In the genomic region with DNA sequence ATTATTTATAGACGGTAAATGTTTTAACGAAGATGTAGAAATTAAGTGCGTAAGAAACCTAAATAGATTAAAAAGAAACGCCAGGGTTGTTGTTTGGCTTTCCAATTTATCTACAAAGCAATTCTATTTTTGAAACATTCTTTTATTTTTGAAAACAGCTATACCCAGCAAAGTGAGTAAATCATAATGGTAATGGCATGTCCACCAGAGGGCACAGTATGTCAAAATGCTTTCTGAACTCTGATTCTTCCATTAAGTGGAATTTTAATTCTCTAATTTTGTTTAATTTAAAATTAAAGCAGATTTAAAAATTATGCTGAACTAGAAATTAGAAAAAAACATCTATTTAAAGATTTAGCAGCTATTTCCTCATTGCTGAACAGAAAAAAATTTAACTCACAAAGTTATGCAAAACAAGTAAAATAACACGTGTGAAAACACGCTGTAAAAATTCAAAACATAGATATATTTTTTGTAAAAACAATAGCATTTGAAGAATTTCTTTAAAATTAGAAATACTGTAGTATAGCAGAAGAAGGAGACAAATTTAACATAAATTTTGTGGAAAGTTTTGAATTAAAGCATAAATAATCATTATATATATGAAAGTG, we compare ENCODE assay signal across 9 cellular contexts. TPM values are rescaled to one million over a fixed set of nuclear protein-coding genes. Genes with fewer than 3 reads are reported as not detected.
DNase-seq lines count a peak whose midpoint lies in the region; ATAC-seq and TF ChIP-seq lines count a peak whose summit lies in the region.
"Had no signal": no experiment of that assay in that cellular context is flagged by ENCODE, and none has a peak within 500 bp of the region (broad histone marks: within the 10 kb centered on the region; RNA-seq: fewer than 3 reads in every experiment).

No MANE protein-coding gene starts in this region.

- no peaks in the 10 kb centered on the region for H3K27me3 ChIP-seq in BE2C
- H3K27me3 ChIP-seq in HL-60 (ENCODE audit: insufficient read depth, poor library complexity, severe bottlenecking), result no peaks in the 10 kb centered on the region
- no peaks in the 10 kb centered on the region for H3K27me3 ChIP-seq in adipocyte (replicated peaks; ENCODE audit: control insufficient read depth, insufficient read depth, low read length)

- no peak overlapping the region for H3K9ac ChIP-seq in adipocyte (ENCODE audit: low read length)

- peak; percentile 61 for TF ChIP-seq CTCF in BE2C (IDR thresholded peaks at IDR 0.05; ENCODE audit: low read depth, low read length)
- peak; percentile 47 for TF ChIP-seq CTCF in HL-60 (IDR thresholded peaks at IDR 0.05; ENCODE audit: insufficient read depth, low read length)

- H3K4me3 ChIP-seq in BE2C (ENCODE audit: low read depth, low read length) (no peak overlapping the region), HL-60 (replicated peaks; ENCODE audit: insufficient read depth, low read length) (no peak overlapping the region), adipocyte (ENCODE audit: low read length) (no peak overlapping the region)

- ATAC-seq in left lobe of liver (peak; percentile 40), GM21529 (IDR thresholded peaks at IDR 0.05; ENCODE audit: unreplicated experiment) (no peak)
- ATAC-seq: naive thymus-derived CD8-positive, alpha-beta T cell had no signal

- H3K4me1 ChIP-seq in BE2C (no peaks in the 10 kb centered on the region; the same call in 1 of the 2 replicates), adipocyte (ENCODE audit: control insufficient read depth, insufficient read depth, low read length) (peaks cover 18% of the 10 kb centered on the region)

- no peaks in the 10 kb centered on the region for H3K36me3 ChIP-seq in BE2C
- H3K36me3 ChIP-seq in adipocyte (ENCODE audit: control insufficient read depth, insufficient read depth, low read length, severe bottlenecking), result no peaks in the 10 kb centered on the region

- no peak for DNase-seq in BE2C
- DNase-seq in HL-60 (ENCODE audit: low read depth in 1 of 2, low spot score in 1 of 2), result no peak
- peak; percentile 73 for DNase-seq in adipocyte (ENCODE audit: low read depth)
- DNase-seq in left lobe of liver (ENCODE audit: low spot score), result no peak
- no peak for DNase-seq in GM19240 (ENCODE audit: insufficient read length, low spot score)
- DNase-seq in H4 (ENCODE audit: low spot score), result no peak
- no peak for DNase-seq in cardiac septum (ENCODE audit: low spot score)

- no peaks in the 10 kb centered on the region for H3K9me3 ChIP-seq in BE2C
- H3K9me3 ChIP-seq in adipocyte (ENCODE audit: control insufficient read depth, low read length), result no peaks in the 10 kb centered on the region

- no peak overlapping the region for H3K27ac ChIP-seq in HL-60 (replicated peaks)

- intact Hi-C loops in cardiac septum (cut with DNase I), result loop anchor here (5.0 kb wide), 1 partner anchor 539 kb away; no protein-coding TSS in a partner anchor

RNA-seq across cellular contexts. Expression of a gene that starts 26.5 kb away (rescaled TPM):
- not detected for polyA plus RNA-seq in BE2C (2012; ENCODE audit: insufficient read depth, insufficient read length, low read depth)
- total RNA-seq in left lobe of liver, result 0.23 TPM
- total RNA-seq in H4 (2014; rRNA removed; shearing (Covaris generic)), result 0.08 TPM in 1 of 2 replicates, not detected in the other
- total RNA-seq in cardiac septum, result not detected
- total RNA-seq: naive thymus-derived CD8-positive, alpha-beta T cell had no signal
- polyA plus RNA-seq: naive thymus-derived CD8-positive, alpha-beta T cell had no signal
